In the genomic region with DNA sequence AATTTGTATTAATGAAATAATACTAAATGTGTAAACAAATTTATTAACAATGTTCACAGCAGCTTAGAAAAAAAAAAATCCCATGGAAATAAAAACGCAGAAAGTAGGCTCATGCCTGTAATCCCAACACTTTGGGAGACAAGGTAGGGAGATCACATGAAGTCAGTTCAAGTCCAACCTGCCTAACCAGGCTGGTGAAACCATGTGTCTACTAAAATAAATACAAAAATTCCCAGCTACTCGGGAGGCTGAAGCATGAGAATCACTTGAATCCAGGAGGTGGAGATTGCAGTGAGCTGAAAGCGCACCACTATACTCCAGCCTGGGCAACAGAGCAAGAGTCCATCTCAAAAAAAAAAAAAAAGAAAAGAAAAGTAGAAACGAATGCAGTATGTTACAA, we compare ENCODE assay signal across 22 cellular contexts.
"Had no signal": no experiment of that assay in that cellular context is flagged by ENCODE, and none has a peak within 500 bp of the region (broad histone marks: within the 10 kb centered on the region; RNA-seq: fewer than 3 reads in every experiment).

No MANE protein-coding gene starts in this region.

- H3K27me3 ChIP-seq: brain microvascular endothelial cell had no signal

- DNase-seq: activated CD4-positive, alpha-beta memory T cell treated with anti-CD3 and anti-CD28 coated beads, Interleukin-2, amount 10 ng/mL, durations not matched to agents 7 days and 5 days; activated CD4-positive, alpha-beta T cell treated with anti-CD3 and anti-CD28 coated beads for 36 hours; activated CD4-positive, alpha-beta T cell treated with anti-CD3 and anti-CD28 coated beads, Interleukin-2, amount 50 U/mL, for 1 hour; activated CD8-positive, alpha-beta memory T cell treated with anti-CD3 and anti-CD28 coated beads, Interleukin-2, amount 50 U/mL, for 4 hours; activated gamma-delta T cell treated with Interleukin-2 at 50 U/mL for 16 hours; activated naive CD4-positive, alpha-beta T cell treated with anti-CD3 and anti-CD28 coated beads, Interleukin-2, amount 10 ng/mL, durations not matched to agents 7 days and 5 days; activated naive CD8-positive, alpha-beta T cell treated with anti-CD3 and anti-CD28 coated beads for 36 hours; activated T-cell treated with anti-CD3 and anti-CD28 coated beads, Interleukin-2, amount 50 U/mL, for 72 hours; brain microvascular endothelial cell; caudate nucleus; MM.1S; NCI-H1105; NCI-H1436; NCI-H1694 treated with DMSO at 0.1 percent for 48 hours; NCI-H2029 treated with DMSO at 0.1 percent for 48 hours; NCI-H446; NCI-H524; PC-3; SHP77; T-helper 17 cell; T1000; WERI-Rb-1 had no signal

- ATAC-seq: activated CD4-positive, alpha-beta T cell treated with anti-CD3 and anti-CD28 coated beads for 36 hours; activated T-cell treated with anti-CD3 and anti-CD28 coated beads, Interleukin-2, amount 50 U/mL, for 72 hours; PC-3; T-helper 17 cell had no signal

- H3K27ac ChIP-seq: brain microvascular endothelial cell, WERI-Rb-1 had no signal

- H3K36me3 ChIP-seq: brain microvascular endothelial cell, WERI-Rb-1 had no signal
